Comparison of ENCODE assay signal across 15 cellular contexts in the genomic region with DNA sequence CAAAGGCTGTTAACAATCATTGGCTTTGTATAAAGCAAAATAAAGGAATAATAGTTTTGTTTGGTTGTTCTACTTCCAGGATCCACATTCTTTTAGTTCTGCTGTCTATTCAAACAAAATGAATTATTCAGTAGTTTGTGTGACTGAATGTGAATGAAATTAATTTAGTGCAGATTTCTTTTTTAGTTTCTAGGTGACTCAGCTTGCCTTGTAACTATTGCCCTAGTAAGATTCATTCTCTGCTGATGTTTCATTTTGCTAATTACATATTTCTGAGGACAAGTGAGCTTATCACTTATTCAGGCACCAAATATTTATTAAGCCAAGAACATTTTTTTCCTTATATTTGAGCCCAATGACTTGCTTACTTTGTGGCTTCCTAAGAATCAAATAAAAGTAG. TPM values are rescaled to one million over a fixed set of nuclear protein-coding genes. Genes with fewer than 3 reads are reported as not detected.
DNase-seq lines count a peak whose midpoint lies in the region; TF ChIP-seq lines count a peak whose summit lies in the region.
"Had no signal": no experiment of that assay in that cellular context is flagged by ENCODE, and none has a peak within 500 bp of the region (broad histone marks: within the 10 kb centered on the region; RNA-seq: fewer than 3 reads in every experiment).

No MANE protein-coding gene starts in this region.

- peaks cover 59% of the 10 kb centered on the region for H3K4me1 Mint-ChIP-seq in osteocyte (ENCODE audit: unreplicated experiment)

- peaks cover under 1% of the 10 kb centered on the region for H3K36me3 Mint-ChIP-seq in osteocyte (ENCODE audit: unreplicated experiment)
- H3K36me3 Mint-ChIP-seq: naive B cell had no signal

- H3K9me3 Mint-ChIP-seq in osteocyte (ENCODE audit: unreplicated experiment), result peaks cover 2% of the 10 kb centered on the region

- H3K4me3 Mint-ChIP-seq in osteocyte (ENCODE audit: unreplicated experiment), result no peak overlapping the region

- H3K4me1 ChIP-seq in BE2C, result no peaks in the 10 kb centered on the region

- peak; percentile 56 for DNase-seq in EL
- peak; percentile 21 for DNase-seq in LoVo (ENCODE audit: low spot score)
- peak; percentile 38 for DNase-seq in epithelial cell of esophagus (ENCODE audit: low read depth)
- DNase-seq in osteocyte (ENCODE audit: extremely low spot score, unreplicated experiment), result no peak
- DNase-seq in T1000 (lab: John Stamatoyannopoulos, UW), result no peak
- no peak for DNase-seq in H7
- no peak for DNase-seq in BE2C
- no peak for DNase-seq in CD1c-positive myeloid dendritic cell (ENCODE audit: extremely low spot score)
- DNase-seq: activated CD4-positive, alpha-beta T cell treated with anti-CD3 and anti-CD28 coated beads for 48 hours; naive B cell; NCI-H1048; NCI-H2227 treated with DMSO at 0.1 percent for 48 hours; stimulated activated naive CD4-positive, alpha-beta T cell; T-helper 1 cell had no signal

- peak overlapping the region; percentile 89 for H3K27ac Mint-ChIP-seq in osteocyte (ENCODE audit: unreplicated experiment)

- TF ChIP-seq CTCF in epithelial cell of esophagus (IDR thresholded peaks at IDR 0.05; ENCODE audit: insufficient read depth, low read depth, low read length, missing control alignments) (no peak), osteocyte (IDR thresholded peaks at IDR 0.05) (no peak), BE2C (IDR thresholded peaks at IDR 0.05; ENCODE audit: low read depth, low read length) (no peak)

- no peaks in the 10 kb centered on the region for H3K27me3 Mint-ChIP-seq in osteocyte (ENCODE audit: unreplicated experiment)
- H3K27me3 Mint-ChIP-seq: naive B cell had no signal

- no peak overlapping the region for H3K4me3 ChIP-seq in epithelial cell of esophagus (ENCODE audit: low read length)
- H3K4me3 ChIP-seq in H7 (ENCODE audit: insufficient read depth, low read depth, low read length), result no peak overlapping the region
- no peak overlapping the region for H3K4me3 ChIP-seq in BE2C (ENCODE audit: low read depth, low read length)

- H3K27me3 ChIP-seq in H7 (ENCODE audit: control insufficient read depth, insufficient read depth, low read length), result no peaks in the 10 kb centered on the region
- no peaks in the 10 kb centered on the region for H3K27me3 ChIP-seq in BE2C

- H3K36me3 ChIP-seq in H7 (replicated peaks; ENCODE audit: control insufficient read depth, insufficient read depth, low read length) (no peaks in the 10 kb centered on the region), BE2C (no peaks in the 10 kb centered on the region)

- no peaks in the 10 kb centered on the region for H3K9me3 ChIP-seq in BE2C

RNA-seq across cellular contexts. Expression of gene RIPOR2, which starts 46.5 kb away (rescaled TPM):
- total RNA-seq in osteocyte, result 4.8 and 6.3 TPM in 2 replicates
- total RNA-seq in H7 (2014; rRNA removed; shearing (Covaris generic)), result 0.22 and 0.31 TPM in 2 replicates
- polyA plus RNA-seq in BE2C (2012; ENCODE audit: insufficient read depth, insufficient read length, low read depth), result not detected
- total RNA-seq: glomerular endothelial cell had no signal

Comparison
In these comparisons a context has a peak if more than half of its experiments do, and no peak if none do; other contexts are left out.
1. DNase-seq: peak in EL (single experiment), LoVo (single experiment) and epithelial cell of esophagus (single experiment); none in osteocyte (single experiment), T1000 (single experiment), H7 (single experiment), BE2C (single experiment) and CD1c-positive myeloid dendritic cell (single experiment).